18 cellular contexts compared by ENCODE assay signal in the genomic region with DNA sequence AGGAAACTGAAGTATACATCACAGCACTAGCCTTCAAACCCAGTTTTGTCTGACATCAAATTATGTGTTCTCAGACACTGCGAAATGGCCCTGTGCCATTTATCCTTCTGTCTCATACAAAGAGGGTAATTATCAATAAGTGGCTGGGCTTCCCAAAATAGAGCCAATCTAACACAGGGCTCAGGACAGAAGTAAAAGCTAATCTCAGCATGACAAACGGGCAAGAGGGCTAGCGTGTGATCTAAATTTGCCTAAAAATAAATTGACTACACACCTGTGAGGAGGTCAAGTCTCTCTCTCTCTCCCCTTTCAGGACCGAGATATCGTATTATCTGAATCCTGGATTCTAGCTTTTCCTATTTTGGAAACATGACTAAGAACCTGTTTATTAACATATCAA.
A peak's percentile ranks its signal among the peaks of the same experiment; 100 is the strongest.
DNase-seq lines count a peak whose midpoint lies in the region; ATAC-seq and TF ChIP-seq lines count a peak whose summit lies in the region.
"Had no signal": no experiment of that assay in that cellular context is flagged by ENCODE, and none has a peak within 500 bp of the region (broad histone marks: within the 10 kb centered on the region; RNA-seq: fewer than 3 reads in every experiment).

No MANE protein-coding gene starts in this region.

- ATAC-seq in GM18907 (IDR thresholded peaks at IDR 0.05; ENCODE audit: unreplicated experiment) (peak; percentile 14), GM21447 (IDR thresholded peaks at IDR 0.05; ENCODE audit: unreplicated experiment) (no peak)
- ATAC-seq: stimulated activated memory B cell treated with anti-CD40 and anti-IgM and Interleukin-4, amounts not matched to agents 10 μg/mL and 1 μg/mL and 100 μg/mL, for 72 hours had no signal

- H4K20me1 ChIP-seq in OCI-LY3 (ENCODE audit: insufficient read depth, low read length) = no peaks in the 10 kb centered on the region

- H3K4me1 ChIP-seq in OCI-LY3 (ENCODE audit: low read length) (peaks cover 18% of the 10 kb centered on the region), mesenchymal stem cell (ENCODE audit: control insufficient read depth, insufficient read depth, low read depth, low read length) (peaks cover 1% of the 10 kb centered on the region)
- H3K4me1 ChIP-seq: uterus had no signal

- H3K9ac ChIP-seq in OCI-LY3 (ENCODE audit: low read length) (no peak overlapping the region), mesenchymal stem cell (ENCODE audit: low read length) (peak overlapping the region; percentile 70)

- H3K27me3 ChIP-seq in OCI-LY3 (ENCODE audit: low read depth, low read length) (no peaks in the 10 kb centered on the region), mesenchymal stem cell (ENCODE audit: control insufficient read depth in 1 of 2, insufficient read depth in 1 of 2, low read length in 2 of 2) (no peaks in the 10 kb centered on the region)
- H3K27me3 ChIP-seq: uterus had no signal

- H3K36me3 ChIP-seq in OCI-LY3 (replicated peaks; ENCODE audit: low read depth, low read length) (no peaks in the 10 kb centered on the region), mesenchymal stem cell (ENCODE audit: control insufficient read depth in 1 of 2, insufficient read depth in 2 of 2, low read depth in 1 of 2, low read length in 2 of 2) (no peaks in the 10 kb centered on the region)
- H3K36me3 ChIP-seq: uterus had no signal

- no peak overlapping the region for H3K4me3 ChIP-seq in OCI-LY3 (ENCODE audit: low read length)
- no peak overlapping the region for H3K4me3 ChIP-seq in mesenchymal stem cell (ENCODE audit: insufficient read depth in 1 of 2, low read depth in 1 of 2, low read length in 2 of 2)
- H3K4me3 ChIP-seq: GM12878, uterus had no signal

- no peak overlapping the region for H4K91ac ChIP-seq in mesenchymal stem cell (ENCODE audit: low read length)

- H2AFZ ChIP-seq in OCI-LY3 (ENCODE audit: low read depth, low read length) (no peak overlapping the region), mesenchymal stem cell (ENCODE audit: low read depth, low read length) (no peak overlapping the region)

- no peak overlapping the region for H2BK12ac ChIP-seq in mesenchymal stem cell (ENCODE audit: low read length in 2 of 2)

- no peak overlapping the region for H2BK5ac ChIP-seq in mesenchymal stem cell (ENCODE audit: low read depth, low read length, poor library complexity, severe bottlenecking)

- H3K79me1 ChIP-seq in mesenchymal stem cell (replicated peaks; ENCODE audit: low read length, poor library complexity, severe bottlenecking) = no peaks in the 10 kb centered on the region

- H3K23ac ChIP-seq in mesenchymal stem cell (ENCODE audit: low read length in 2 of 2) = no peak overlapping the region

- no peak overlapping the region for H3K18ac ChIP-seq in mesenchymal stem cell (ENCODE audit: low read depth in 1 of 2, low read length in 2 of 2)

- H2BK15ac ChIP-seq in mesenchymal stem cell (ENCODE audit: low read depth, poor library complexity, severe bottlenecking) = no peak overlapping the region

- TF ChIP-seq CTCF in OCI-LY3 (IDR thresholded peaks at IDR 0.05; ENCODE audit: low read depth, low read length) = no peak

- peak overlapping the region; percentile 74 for H3K4me2 ChIP-seq in OCI-LY3 (ENCODE audit: low read length)
- no peak overlapping the region for H3K4me2 ChIP-seq in mesenchymal stem cell (ENCODE audit: low read length, poor library complexity, severe bottlenecking)

- no peaks in the 10 kb centered on the region for H3K9me3 ChIP-seq in OCI-LY3 (ENCODE audit: insufficient read depth, low read length)
- H3K9me3 ChIP-seq in mesenchymal stem cell (ENCODE audit: control insufficient read depth, low read length) = no peaks in the 10 kb centered on the region
- H3K9me3 ChIP-seq: uterus had no signal

- 96% methylated on average over 5 of the region's 5 CpGs for WGBS in mesenchymal stem cell

- no peak overlapping the region for H3K14ac ChIP-seq in mesenchymal stem cell (ENCODE audit: low read length in 2 of 2)

- DNase-seq in NCI-H187 treated with DMSO at 0.1 percent for 48 hours (lab: John Stamatoyannopoulos, UW) = peak; percentile 42
- no peak for DNase-seq in mesenchymal stem cell
- DNase-seq in central memory CD4-positive, alpha-beta T cell = no peak
- no peak for DNase-seq in anterior cingulate cortex (lab: John Stamatoyannopoulos, UW)
- no peak for DNase-seq in NOMO-1 treated with DMSO at 0.1 percent for 48 hours (lab: John Stamatoyannopoulos, UW; ENCODE audit: unreplicated experiment)
- DNase-seq: activated CD4-positive, CD25-positive, alpha-beta regulatory T cell; head of caudate nucleus; KG1; left cardiac atrium; NK-92 treated with Interleukin-12 subunit alpha and Interleukin-12 subunit beta, amount 100 ng/mL, for 24 hours; retina; stimulated activated CD4-positive, alpha-beta T cell treated with anti-CD3 and anti-CD28 coated beads, Interleukin-4, amount 100 ng/mL, for 24 hours; uterus had no signal

- no peak overlapping the region for H2AK5ac ChIP-seq in mesenchymal stem cell (ENCODE audit: low read length, severe bottlenecking)

- H3K4ac ChIP-seq in mesenchymal stem cell (ENCODE audit: low read depth in 1 of 2, low read length in 2 of 2) = no peak overlapping the region

- peak overlapping the region; percentile 86 for H3K27ac ChIP-seq in OCI-LY3 (ENCODE audit: low read length)
- H3K27ac ChIP-seq in mesenchymal stem cell (ENCODE audit: low read length, poor library complexity, severe bottlenecking) = no peak overlapping the region
- H3K27ac ChIP-seq: uterus had no signal

- H4K8ac ChIP-seq in mesenchymal stem cell (ENCODE audit: low read length) = no peak overlapping the region

- no peaks in the 10 kb centered on the region for H3K79me2 ChIP-seq in OCI-LY3 (ENCODE audit: low read length)

- H2BK120ac ChIP-seq in mesenchymal stem cell (ENCODE audit: low read depth, low read length) = no peak overlapping the region
